Comparison of ENCODE assay signal across 8 cellular contexts in the genomic region with DNA sequence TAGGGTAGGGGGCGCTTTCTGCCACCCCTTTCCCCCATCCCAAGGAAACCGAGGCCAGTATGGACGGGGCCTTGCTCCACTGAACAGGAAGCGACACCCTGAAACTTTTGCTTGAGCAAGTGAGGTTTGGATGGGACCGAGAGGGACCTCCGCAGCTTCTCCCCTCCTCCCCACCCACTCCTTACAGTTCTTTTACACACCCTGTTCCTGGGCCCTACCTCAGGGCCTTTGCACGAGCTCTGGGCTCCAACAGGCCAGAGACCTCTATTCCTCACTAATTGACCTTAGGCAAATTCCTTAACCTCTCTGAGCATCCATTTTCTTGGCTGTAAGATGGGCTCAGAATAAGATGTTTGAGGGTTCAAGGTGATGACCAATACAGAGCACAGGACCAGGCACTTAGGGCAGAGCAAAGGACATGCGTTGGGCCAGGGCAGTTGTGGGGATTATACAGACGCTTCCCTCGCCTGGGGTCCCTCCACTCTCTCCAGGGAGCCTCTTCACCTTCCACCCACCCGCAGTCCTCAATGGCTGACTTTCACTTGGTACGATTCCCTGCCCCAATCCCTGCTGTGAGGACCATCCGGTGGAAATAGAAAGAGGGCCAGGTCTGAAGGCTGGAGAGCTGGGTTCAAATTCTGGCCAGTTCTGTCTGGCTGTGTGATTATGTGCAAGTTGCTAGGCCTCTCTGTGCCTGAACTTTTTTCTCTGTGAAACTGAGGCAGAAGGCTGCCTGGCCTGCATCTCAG.
DNase-seq lines count a peak whose midpoint lies in the region; ATAC-seq and TF ChIP-seq lines count a peak whose summit lies in the region.

No MANE protein-coding gene starts in this region.

- no peaks in the 10 kb centered on the region for H3K9me3 ChIP-seq in mononuclear cell (ENCODE audit: low read depth, low read length)
- H3K9me3 ChIP-seq in upper lobe of left lung: no peaks in the 10 kb centered on the region

- H3K27me3 ChIP-seq in mononuclear cell (ENCODE audit: insufficient read depth, low read length) (no peaks in the 10 kb centered on the region), upper lobe of left lung (no peaks in the 10 kb centered on the region)

- 74 to 75% methylated on average over 10 to 13 of the region's 13 CpGs for WGBS in upper lobe of left lung, 2 donors

- no peak for ATAC-seq in upper lobe of left lung (ENCODE audit: low FRiP score in 2 of 2)

- peaks cover 14% of the 10 kb centered on the region for H3K4me1 Mint-ChIP-seq in activated naive CD4-positive, alpha-beta T cell treated with anti-CD3 and anti-CD28 coated beads, Interleukin-2, amount 50 U/mL, for 24 hours
- H3K4me1 Mint-ChIP-seq in MCF 10A (ENCODE audit: insufficient read depth, unreplicated experiment): peaks cover 6% of the 10 kb centered on the region

- no peaks in the 10 kb centered on the region for H3K27me3 Mint-ChIP-seq in activated naive CD4-positive, alpha-beta T cell treated with anti-CD3 and anti-CD28 coated beads, Interleukin-2, amount 50 U/mL, for 24 hours
- H3K27me3 Mint-ChIP-seq in MCF 10A (ENCODE audit: insufficient read depth, unreplicated experiment): no peaks in the 10 kb centered on the region

- no peak for TF ChIP-seq EP300 in upper lobe of left lung (IDR thresholded peaks at IDR 0.05)

- H3K36me3 ChIP-seq in upper lobe of left lung: no peaks in the 10 kb centered on the region

- BruUV-seq in MCF 10A (replicated peaks; lab: Mats Ljungman, UMichigan): no TSS peak

- H3K27ac Mint-ChIP-seq in activated naive CD4-positive, alpha-beta T cell treated with anti-CD3 and anti-CD28 coated beads, Interleukin-2, amount 50 U/mL, for 24 hours: peak overlapping the region; percentile 81
- no peak overlapping the region for H3K27ac Mint-ChIP-seq in MCF 10A (ENCODE audit: low read depth, unreplicated experiment)

- no peaks in the 10 kb centered on the region for H3K36me3 Mint-ChIP-seq in activated naive CD4-positive, alpha-beta T cell treated with anti-CD3 and anti-CD28 coated beads, Interleukin-2, amount 50 U/mL, for 24 hours
- H3K36me3 Mint-ChIP-seq in MCF 10A (ENCODE audit: insufficient read depth, unreplicated experiment): no peaks in the 10 kb centered on the region

- POLR2A ChIA-PET in MCF 10A (lab: Yijun Ruan, JAX): interaction anchor here (0.6 to 2.3 kb wide), 9 partner anchors 24 to 244 kb away, joined by 3 to 11 read pairs (median 6); partner anchors contain the start of gene IER5L

- H3K27ac ChIP-seq in upper lobe of left lung: peak overlapping the region; percentile 94 to 96 (median 96)

- TF ChIP-seq CTCF in MCF 10A (IDR thresholded peaks at IDR 0.05; ENCODE audit: unreplicated experiment) (no peak), upper lobe of left lung (IDR thresholded peaks at IDR 0.05) (no peak)

- intact Hi-C loops in MCF 10A (cut with micrococcal nuclease): no loop called here

- peaks cover 23% of the 10 kb centered on the region for H3K4me1 ChIP-seq in mononuclear cell (ENCODE audit: insufficient read depth, low read length)
- H3K4me1 ChIP-seq in upper lobe of left lung: peaks cover 17 to 21% (median 19%) of the 10 kb centered on the region in 4 donors

- no peak for DNase-seq in activated naive CD4-positive, alpha-beta T cell treated with anti-CD3 and anti-CD28 coated beads, Interleukin-2, amount 50 U/mL, for 16 hours
- DNase-seq in MCF 10A (ENCODE audit: unreplicated experiment) (no peak), upper lobe of left lung (no peak), NCI-H1436 treated with DMSO at 0.1 percent for 48 hours (lab: John Stamatoyannopoulos, UW) (no peak), kidney glomerular epithelial cell (lab: John Stamatoyannopoulos, UW) (no peak)
- DNase-seq in stimulated activated CD4-positive, alpha-beta T cell treated with anti-CD3 and anti-CD28 coated beads, Interleukin-2, amount 100 ng/mL, for 24 hours: no peak

- peak overlapping the region; percentile 49 for H3K4me3 ChIP-seq in mononuclear cell (ENCODE audit: low read length)
- peak overlapping the region in 3 of 4 donors; percentile 49 to 67 (median 60) for H3K4me3 ChIP-seq in upper lobe of left lung

- H3K4me3 Mint-ChIP-seq in activated naive CD4-positive, alpha-beta T cell treated with anti-CD3 and anti-CD28 coated beads, Interleukin-2, amount 50 U/mL, for 24 hours: peak overlapping the region; percentile 77
- peak overlapping the region; percentile 53 for H3K4me3 Mint-ChIP-seq in MCF 10A (ENCODE audit: unreplicated experiment)

- TF ChIP-seq POLR2A in upper lobe of left lung (IDR thresholded peaks at IDR 0.05): no peak

- CTCF ChIA-PET in MCF 10A (lab: Yijun Ruan, JAX): interaction anchor here (0.6 to 1.9 kb wide), 3 partner anchors 156 to 245 kb away, joined by 3 to 7 read pairs (median 3); no protein-coding TSS in a partner anchor

- no peaks in the 10 kb centered on the region for H3K9me3 Mint-ChIP-seq in activated naive CD4-positive, alpha-beta T cell treated with anti-CD3 and anti-CD28 coated beads, Interleukin-2, amount 50 U/mL, for 24 hours
- H3K9me3 Mint-ChIP-seq in MCF 10A (ENCODE audit: unreplicated experiment): no peaks in the 10 kb centered on the region
